ENCODE assay signal across 12 cellular contexts in genomic region chr17:35074711-35075707, GRCh38. TPM values are rescaled to one million over a fixed set of nuclear protein-coding genes. Genes with fewer than 3 reads are reported as not detected.
A peak's percentile ranks its signal among the peaks of the same experiment; 100 is the strongest.
DNase-seq lines count a peak whose midpoint lies in the region; ATAC-seq and TF ChIP-seq lines count a peak whose summit lies in the region.
"Had no signal": no experiment of that assay in that cellular context is flagged by ENCODE, and none has a peak within 500 bp of the region (broad histone marks: within the 10 kb centered on the region; RNA-seq: fewer than 3 reads in every experiment).

No MANE protein-coding gene starts in this region.

- peaks cover 41 to 79% (median 63%) of the 10 kb centered on the region in 4 donors for H3K4me1 Mint-ChIP-seq in CD4-positive, CD25-positive, alpha-beta regulatory T cell

- no peaks in the 10 kb centered on the region for H3K27me3 ChIP-seq in CD4-positive, CD25-positive, alpha-beta regulatory T cell (ENCODE audit: control insufficient read depth, insufficient read depth, low read length)

- H3K9me3 ChIP-seq in CD4-positive, CD25-positive, alpha-beta regulatory T cell (ENCODE audit: control insufficient read depth in 2 of 2, low read length in 2 of 2) = no peaks in the 10 kb centered on the region

- peak overlapping the region; percentile 34 to 83 (median 70) for H3K27ac Mint-ChIP-seq in CD4-positive, CD25-positive, alpha-beta regulatory T cell

- H3K36me3 ChIP-seq in CD4-positive, CD25-positive, alpha-beta regulatory T cell (ENCODE audit: control insufficient read depth, insufficient read depth, low read length) = no peaks in the 10 kb centered on the region

- no peaks in the 10 kb centered on the region for H3K9me3 Mint-ChIP-seq in CD4-positive, CD25-positive, alpha-beta regulatory T cell

- TF ChIP-seq CTCF in choroid plexus epithelial cell (conservative IDR thresholded peaks at IDR 0.05; ENCODE audit: low read depth, low read length) = no peak

- H3K36me3 Mint-ChIP-seq in CD4-positive, CD25-positive, alpha-beta regulatory T cell = peaks cover 8% of the 10 kb centered on the region

- H3K4me3 Mint-ChIP-seq in CD4-positive, CD25-positive, alpha-beta regulatory T cell = peak overlapping the region; percentile 71 to 75 (median 73)

- peaks cover 69% of the 10 kb centered on the region for H3K4me1 ChIP-seq in CD4-positive, CD25-positive, alpha-beta regulatory T cell (ENCODE audit: control insufficient read depth, insufficient read depth, low read length, poor library complexity, severe bottlenecking)

- DNase-seq in CD4-positive, CD25-positive, alpha-beta regulatory T cell = no peak
- DNase-seq in NCI-H69 (lab: John Stamatoyannopoulos, UW) (peak; percentile 22), choroid plexus epithelial cell (ENCODE audit: low read depth) (peak; percentile 42), middle frontal gyrus (ENCODE audit: extremely low spot score, low spot score) (peak; percentile 42), NCI-H526 (lab: John Stamatoyannopoulos, UW) (no peak), NCI-H2081 (lab: John Stamatoyannopoulos, UW) (no peak)
- DNase-seq: occipital lobe; stimulated activated CD4-positive, alpha-beta T cell treated with anti-CD3 and anti-CD28 coated beads, Interleukin-2, amount 100 ng/mL, for 24 hours; stimulated activated naive CD4-positive, alpha-beta T cell treated with Interleukin-2 at 50 U/mL for 16 hours had no signal

- ATAC-seq in CD4-positive, CD25-positive, alpha-beta regulatory T cell (ENCODE audit: low read depth in 2 of 2) = no peak
- ATAC-seq in GM19463 (IDR thresholded peaks at IDR 0.05; ENCODE audit: unreplicated experiment) (no peak), GM19467 (IDR thresholded peaks at IDR 0.05; ENCODE audit: unreplicated experiment) (no peak)

- H3K27ac ChIP-seq in CD4-positive, CD25-positive, alpha-beta regulatory T cell (ENCODE audit: insufficient read depth, low read length, poor library complexity, severe bottlenecking) = peak overlapping the region; percentile 53

- no peaks in the 10 kb centered on the region for H3K27me3 Mint-ChIP-seq in CD4-positive, CD25-positive, alpha-beta regulatory T cell

- H3K4me3 ChIP-seq in CD4-positive, CD25-positive, alpha-beta regulatory T cell (ENCODE audit: low read depth, low read length) = peak overlapping the region; percentile 60
- H3K4me3 ChIP-seq in choroid plexus epithelial cell (ENCODE audit: low read depth, low read length) = no peak overlapping the region

RNA-seq across cellular contexts. Expression of gene RFFL, which starts 11.5 kb away (rescaled TPM):
- total RNA-seq in CD4-positive, CD25-positive, alpha-beta regulatory T cell = 118 TPM
- polyA plus RNA-seq in CD4-positive, CD25-positive, alpha-beta regulatory T cell = 100 to 1,000 TPM in 1 of 4 donors, 10 to 100 TPM in 3; 69.8 to 128 (median 79.3) TPM

RNA-seq across cellular contexts. Expression of gene RAD51D, which starts 44.7 kb away (rescaled TPM):
- 11.7 TPM for total RNA-seq in CD4-positive, CD25-positive, alpha-beta regulatory T cell
- polyA plus RNA-seq in CD4-positive, CD25-positive, alpha-beta regulatory T cell = 10 to 100 TPM in 2 of 4 donors, 1 to 10 TPM in 2; 7.0 to 11.5 (median 10.3) TPM

RNA-seq across cellular contexts. Expression of gene FNDC8, which starts 46.4 kb away (rescaled TPM):
- not detected for total RNA-seq in CD4-positive, CD25-positive, alpha-beta regulatory T cell
- not detected for polyA plus RNA-seq in CD4-positive, CD25-positive, alpha-beta regulatory T cell
- total RNA-seq: H1, occipital lobe had no signal
- polyA plus RNA-seq: H1 had no signal

Comparison
In these comparisons a context has a peak if more than half of its experiments do, and no peak if none do; other contexts are left out.
1. DNase-seq: peak in NCI-H69 (single experiment), choroid plexus epithelial cell (single experiment) and middle frontal gyrus (single experiment); none in CD4-positive, CD25-positive, alpha-beta regulatory T cell (0 of 3), NCI-H526 (0 of 2) and NCI-H2081 (0 of 2).